18 cellular contexts compared by ENCODE assay signal in genomic region chr11:16293204-16293681, GRCh38.
A peak's percentile ranks its signal among the peaks of the same experiment; 100 is the strongest.
DNase-seq lines count a peak whose midpoint lies in the region; ATAC-seq and TF ChIP-seq lines count a peak whose summit lies in the region.
"Had no signal": no experiment of that assay in that cellular context is flagged by ENCODE, and none has a peak within 500 bp of the region (broad histone marks: within the 10 kb centered on the region; RNA-seq: fewer than 3 reads in every experiment).

No MANE protein-coding gene starts in this region.

- H3K36me3 Mint-ChIP-seq in HFFc6 (ENCODE audit: low read depth), result no peaks in the 10 kb centered on the region
- H3K36me3 Mint-ChIP-seq in immature natural killer cell, result no peaks in the 10 kb centered on the region
- no peaks in the 10 kb centered on the region for H3K36me3 Mint-ChIP-seq in T-cell
- H3K36me3 Mint-ChIP-seq: activated naive CD8-positive, alpha-beta T cell; IgD-negative memory B cell had no signal

- BruUV-seq in A673 (replicated peaks; lab: Mats Ljungman, UMichigan) (no TSS peak), PC-9 (replicated peaks; lab: Mats Ljungman, UMichigan) (no TSS peak)

- H3K79me2 ChIP-seq in PC-9 (ENCODE audit: low read depth) (no peaks in the 10 kb centered on the region), hepatocyte (peaks cover 12% of the 10 kb centered on the region)

- H2AFZ ChIP-seq in PC-9 (no peak overlapping the region), hepatocyte (no peak overlapping the region)

- H3K4me2 ChIP-seq in PC-9 (no peak overlapping the region), hepatocyte (no peak overlapping the region)

- H3K9me3 Mint-ChIP-seq in HFFc6 (no peaks in the 10 kb centered on the region; the same call in 1 of the 2 replicates), immature natural killer cell (peaks cover 0 to 31% (median 6%) of the 10 kb centered on the region in 6 donors), T-cell (peaks cover 2 to 11% (median 5%) of the 10 kb centered on the region in 3 donors)
- H3K9me3 Mint-ChIP-seq: T-helper 1 cell treated with Interleukin-12 subunit alpha and Interleukin-12 subunit beta and Interleukin-4 antibody, amounts not matched to agents 30 μg/mL and 1 μg/mL, for 36 hours had no signal

- TF ChIP-seq CTCF in A673 (conservative IDR thresholded peaks at IDR 0.05; ENCODE audit: low read depth, low read length), result no peak
- TF ChIP-seq CTCF in HFFc6 (IDR thresholded peaks at IDR 0.05), result no peak
- TF ChIP-seq CTCF in PC-9 (conservative IDR thresholded peaks at IDR 0.05), result no peak
- no peak for TF ChIP-seq CTCF in hepatocyte (IDR thresholded peaks at IDR 0.05; ENCODE audit: poor library complexity)

- H4K20me1 ChIP-seq in PC-9 (ENCODE audit: insufficient read depth), result no peaks in the 10 kb centered on the region
- no peaks in the 10 kb centered on the region for H4K20me1 ChIP-seq in hepatocyte (ENCODE audit: insufficient read depth, poor library complexity, severe bottlenecking)

- H3K4me3 ChIP-seq in A673 (ENCODE audit: low read depth, low read length, poor library complexity, severe bottlenecking), result no peak overlapping the region
- no peak overlapping the region for H3K4me3 ChIP-seq in PC-9
- no peak overlapping the region for H3K4me3 ChIP-seq in hepatocyte
- H3K4me3 ChIP-seq: lung, vagina had no signal

- intact Hi-C loops in A673 (cut with micrococcal nuclease; ENCODE audit: unreplicated experiment), result no loop called here
- intact Hi-C loops in PC-9 (cut with micrococcal nuclease; ENCODE audit: unreplicated experiment), result no loop called here

- H3K27ac Mint-ChIP-seq in HFFc6 (no peak overlapping the region; the same call in 1 of the 2 replicates), immature natural killer cell (no peak overlapping the region), T-cell (no peak overlapping the region)
- H3K27ac Mint-ChIP-seq: activated naive CD8-positive, alpha-beta T cell; IgD-negative memory B cell; T-helper 1 cell treated with Interleukin-12 subunit alpha and Interleukin-12 subunit beta and Interleukin-4 antibody, amounts not matched to agents 30 μg/mL and 1 μg/mL, for 36 hours had no signal

- no peak overlapping the region; the same call in 1 of the 2 replicates for H3K4me3 Mint-ChIP-seq in HFFc6
- H3K4me3 Mint-ChIP-seq in immature natural killer cell, result no peak overlapping the region
- no peak overlapping the region for H3K4me3 Mint-ChIP-seq in T-cell
- H3K4me3 Mint-ChIP-seq: activated naive CD8-positive, alpha-beta T cell; IgD-negative memory B cell; T-helper 1 cell treated with Interleukin-12 subunit alpha and Interleukin-12 subunit beta and Interleukin-4 antibody, amounts not matched to agents 30 μg/mL and 1 μg/mL, for 36 hours had no signal

- ATAC-seq in T-cell (replicated peaks in 1 of 4), result no peak
- ATAC-seq: stimulated activated naive CD8-positive, alpha-beta T cell treated with anti-CD3 and anti-CD28 coated beads, Interleukin-15, Interleukin-2, amounts not matched to agents 100 U/mL and 50 U/mL, for 24 hours had no signal

- DNase-seq in A673 (ENCODE audit: low spot score), result no peak
- peak; percentile 35 for DNase-seq in HFFc6
- peak; percentile 4 for DNase-seq in astrocyte of the hippocampus (ENCODE audit: low read depth, low spot score)
- peak; percentile 5 for DNase-seq in iris pigment epithelial cell (ENCODE audit: low read depth)
- DNase-seq in immature natural killer cell, result no peak
- no peak for DNase-seq in PC-9
- DNase-seq in T-cell, result no peak
- no peak for DNase-seq in hepatocyte (ENCODE audit: low spot score)
- DNase-seq: activated CD4-positive, alpha-beta T cell treated with anti-CD3 and anti-CD28 coated beads for 4 hours; COR-L47; hypothalamus; NCI-H1048; stimulated activated naive CD8-positive, alpha-beta T cell treated with anti-CD3 and anti-CD28 coated beads, Interleukin-15, Interleukin-2, amounts not matched to agents 100 U/mL and 50 U/mL, for 24 hours had no signal

- no peaks in the 10 kb centered on the region; the same call in 1 of the 2 replicates for H3K27me3 Mint-ChIP-seq in HFFc6 (ENCODE audit: insufficient read depth)
- H3K27me3 Mint-ChIP-seq in immature natural killer cell (ENCODE audit: low read depth in 3 of 3), result peaks cover 0 to 3% (median 0%) of the 10 kb centered on the region in 3 donors
- no peaks in the 10 kb centered on the region for H3K27me3 Mint-ChIP-seq in T-cell
- H3K27me3 Mint-ChIP-seq: activated naive CD8-positive, alpha-beta T cell; IgD-negative memory B cell had no signal

- 31% methylated on average over 2 of the region's 2 CpGs for whole genome bisulfite sequencing in hepatocyte (ENCODE audit: low lambda C conversion rate, missing lambda C conversion rate)

- no peaks in the 10 kb centered on the region for H3K36me3 ChIP-seq in A673 (ENCODE audit: insufficient read depth, low read length, poor library complexity, severe bottlenecking)
- H3K36me3 ChIP-seq in PC-9 (ENCODE audit: low read depth), result no peaks in the 10 kb centered on the region
- no peaks in the 10 kb centered on the region for H3K36me3 ChIP-seq in hepatocyte (replicated peaks; ENCODE audit: insufficient read depth, low read depth)
- H3K36me3 ChIP-seq: vagina had no signal

- no peaks in the 10 kb centered on the region for H3K9me2 ChIP-seq in PC-9 (ENCODE audit: insufficient read depth)
- no peaks in the 10 kb centered on the region for H3K9me2 ChIP-seq in hepatocyte (replicated peaks; ENCODE audit: insufficient read depth)

- no peaks in the 10 kb centered on the region for H3K9me3 ChIP-seq in A673 (ENCODE audit: low read depth, low read length, poor library complexity, severe bottlenecking)
- H3K9me3 ChIP-seq in PC-9 (ENCODE audit: insufficient read depth, low read depth), result no peaks in the 10 kb centered on the region
- no peaks in the 10 kb centered on the region for H3K9me3 ChIP-seq in hepatocyte (ENCODE audit: low read depth)
- H3K9me3 ChIP-seq: vagina had no signal

- no peaks in the 10 kb centered on the region for H3K27me3 ChIP-seq in A673 (replicated peaks; ENCODE audit: insufficient read depth, low read depth, low read length, poor library complexity)
- H3K27me3 ChIP-seq in PC-9 (ENCODE audit: insufficient read depth, low read depth), result no peaks in the 10 kb centered on the region
- no peaks in the 10 kb centered on the region for H3K27me3 ChIP-seq in hepatocyte
- H3K27me3 ChIP-seq: vagina had no signal

- H3K4me1 ChIP-seq in A673 (ENCODE audit: insufficient read depth, low read length, poor library complexity, severe bottlenecking) (peaks cover 55% of the 10 kb centered on the region), PC-9 (replicated peaks; ENCODE audit: insufficient read depth) (no peaks in the 10 kb centered on the region), hepatocyte (ENCODE audit: insufficient read depth) (no peaks in the 10 kb centered on the region)
- H3K4me1 ChIP-seq: vagina had no signal

- H3F3A ChIP-seq in PC-9 (ENCODE audit: insufficient read depth, low read depth), result no peaks in the 10 kb centered on the region

- CTCF ChIA-PET in A673 (lab: Charles Lee), result no interaction called here
- CTCF ChIA-PET in PC-9 (lab: Charles Lee), result no interaction called here
- CTCF ChIA-PET in T-cell (lab: Charles Lee), result no interaction called here

- POLR2A ChIA-PET in A673 (lab: Charles Lee; ENCODE audit: low non-redundant PET), result no interaction called here
- POLR2A ChIA-PET in PC-9 (lab: Charles Lee; ENCODE audit: unreplicated experiment), result no interaction called here
- POLR2A ChIA-PET in T-cell (lab: Charles Lee), result no interaction called here

- H3K4me1 Mint-ChIP-seq in HFFc6 (ENCODE audit: low read depth), result peaks cover 8% of the 10 kb centered on the region; the same call in 1 of the 2 replicates
- no peaks in the 10 kb centered on the region for H3K4me1 Mint-ChIP-seq in immature natural killer cell
- H3K4me1 Mint-ChIP-seq in T-cell, result no peaks in the 10 kb centered on the region
- H3K4me1 Mint-ChIP-seq: IgD-negative memory B cell had no signal

- H3K27ac ChIP-seq in A673 (ENCODE audit: low read depth, low read length, poor library complexity, severe bottlenecking), result peak overlapping the region; percentile 4
- no peak overlapping the region for H3K27ac ChIP-seq in PC-9
- H3K27ac ChIP-seq in hepatocyte, result no peak overlapping the region
- H3K27ac ChIP-seq: vagina had no signal

Comparison
In these comparisons a context has a peak if more than half of its experiments do, and no peak if none do; other contexts are left out.
1. DNase-seq: peak in HFFc6 (single experiment), astrocyte of the hippocampus (single experiment) and iris pigment epithelial cell (single experiment); none in A673 (single experiment), immature natural killer cell (0 of 3), PC-9 (0 of 2), T-cell (0 of 34) and hepatocyte (single experiment).